ENCODE assay signal across 10 cellular contexts in the genomic region with DNA sequence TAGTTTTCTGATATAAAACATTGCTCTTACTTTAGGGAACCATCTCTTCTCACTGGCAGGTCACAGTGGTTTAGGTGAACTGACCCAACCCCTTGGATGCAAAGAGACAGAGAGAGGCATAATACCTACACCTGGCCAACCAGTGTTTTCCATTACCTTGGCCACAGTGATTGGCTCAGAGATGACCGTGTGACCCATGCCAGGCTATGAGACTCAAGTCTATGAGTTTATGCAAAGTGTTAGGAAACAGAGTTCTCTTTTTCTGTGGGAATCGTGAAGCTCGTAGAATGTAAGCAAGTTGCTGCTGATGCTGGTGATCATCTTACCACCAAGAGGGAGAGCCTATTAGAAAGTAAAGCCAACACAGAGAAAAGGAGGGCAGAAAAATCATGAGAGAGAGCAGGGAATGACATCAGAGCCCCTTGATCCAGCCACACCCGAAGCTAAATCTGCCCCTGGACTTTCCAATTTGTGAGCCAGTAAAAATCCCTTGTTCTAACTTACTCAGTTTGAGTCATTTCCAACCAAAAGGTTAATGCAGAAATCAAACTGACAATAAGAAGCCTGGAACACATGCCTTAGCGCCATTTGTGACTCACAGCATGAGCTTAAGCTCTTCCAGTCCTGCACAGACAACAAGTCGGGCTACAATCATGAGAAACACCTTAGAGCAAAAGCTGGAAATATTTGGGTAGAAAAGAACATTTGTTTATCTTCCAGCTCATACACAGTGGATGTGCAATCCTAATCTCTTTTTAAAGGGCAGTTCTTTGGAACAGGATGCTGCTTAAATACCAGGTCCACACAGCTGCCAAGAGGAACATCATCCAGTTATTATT.
DNase-seq lines count a peak whose midpoint lies in the region; ATAC-seq and TF ChIP-seq lines count a peak whose summit lies in the region.
"Had no signal": no experiment of that assay in that cellular context is flagged by ENCODE, and none has a peak within 500 bp of the region (broad histone marks: within the 10 kb centered on the region; RNA-seq: fewer than 3 reads in every experiment).

No MANE protein-coding gene starts in this region.

- H3K4me1 Mint-ChIP-seq in activated naive CD4-positive, alpha-beta T cell treated with anti-CD3 and anti-CD28 coated beads for 36 hours (ENCODE audit: low read depth), result peaks cover 8% of the 10 kb centered on the region
- H3K4me1 Mint-ChIP-seq in activated naive CD4-positive, alpha-beta T cell treated with anti-CD3 and anti-CD28 coated beads, Interleukin-2, amount 10 ng/mL, durations not matched to agents 7 days and 5 days, result no peaks in the 10 kb centered on the region
- H3K4me1 Mint-ChIP-seq in T-helper 17 cell (no peaks in the 10 kb centered on the region), Calu3 (ENCODE audit: low read depth, unreplicated experiment) (no peaks in the 10 kb centered on the region)

- ATAC-seq in right cardiac atrium (peak; percentile 56 to 93), T-helper 17 cell (no peak), left colon (no peak)
- ATAC-seq: WTC11 had no signal

- BruUV-seq in Calu3 (replicated peaks; lab: Mats Ljungman, UMichigan), result no TSS peak

- no peaks in the 10 kb centered on the region for H3K9me3 Mint-ChIP-seq in activated naive CD4-positive, alpha-beta T cell treated with anti-CD3 and anti-CD28 coated beads for 36 hours
- H3K9me3 Mint-ChIP-seq in activated naive CD4-positive, alpha-beta T cell treated with anti-CD3 and anti-CD28 coated beads, Interleukin-2, amount 10 ng/mL, durations not matched to agents 7 days and 5 days, result no peaks in the 10 kb centered on the region
- peaks cover 2% of the 10 kb centered on the region for H3K9me3 Mint-ChIP-seq in Calu3 (ENCODE audit: low read depth, unreplicated experiment)
- H3K9me3 Mint-ChIP-seq: WTC11 had no signal

- H3K4me3 ChIP-seq in astrocyte of the cerebellum (ENCODE audit: low read depth, low read length), result no peak overlapping the region
- H3K4me3 ChIP-seq in right cardiac atrium (ENCODE audit: low read length), result no peak overlapping the region
- H3K4me3 ChIP-seq in vagina, result no peak overlapping the region
- H3K4me3 ChIP-seq: BLaER1 treated with 17β-estradiol and CSF1 and Interleukin-3, amounts not matched to agents 10 nM and 100 nM had no signal

- intact Hi-C loops in activated naive CD4-positive, alpha-beta T cell treated with anti-CD3 and anti-CD28 coated beads for 36 hours (cut with micrococcal nuclease), result no loop called here
- intact Hi-C loops in right cardiac atrium (cut with DNase I), result no loop called here
- intact Hi-C loops in vagina (cut with DNase I), result no loop called here
- intact Hi-C loops in left colon (cut with DNase I, micrococcal nuclease), result no loop called here
- intact Hi-C loops in Calu3 (cut with micrococcal nuclease; ENCODE audit: unreplicated experiment), result no loop called here

- H3K9me3 ChIP-seq in right cardiac atrium (ENCODE audit: control insufficient read depth, low read length), result no peaks in the 10 kb centered on the region
- H3K9me3 ChIP-seq in vagina, result no peaks in the 10 kb centered on the region
- no peaks in the 10 kb centered on the region for H3K9me3 ChIP-seq in T-helper 17 cell (ENCODE audit: control insufficient read depth, low read length, poor library complexity, severe bottlenecking)
- H3K9me3 ChIP-seq: BLaER1 treated with 17β-estradiol and CSF1 and Interleukin-3, amounts not matched to agents 10 nM and 100 nM had no signal

- H3K27me3 Mint-ChIP-seq in activated naive CD4-positive, alpha-beta T cell treated with anti-CD3 and anti-CD28 coated beads for 36 hours (ENCODE audit: low read depth), result peaks cover 5% of the 10 kb centered on the region
- peaks cover 4% of the 10 kb centered on the region for H3K27me3 Mint-ChIP-seq in activated naive CD4-positive, alpha-beta T cell treated with anti-CD3 and anti-CD28 coated beads, Interleukin-2, amount 10 ng/mL, durations not matched to agents 7 days and 5 days
- H3K27me3 Mint-ChIP-seq in T-helper 17 cell, result peaks cover 21% of the 10 kb centered on the region
- peaks cover 32% of the 10 kb centered on the region for H3K27me3 Mint-ChIP-seq in Calu3 (ENCODE audit: unreplicated experiment)

- in situ Hi-C loops in astrocyte of the cerebellum (cut with HindIII; ENCODE audit: low sequenced_read_pairs), result no loop called here

- 65% methylated on average over 6 of the region's 6 CpGs for WGBS in right cardiac atrium

- H3K4me1 ChIP-seq in right cardiac atrium (ENCODE audit: control insufficient read depth, insufficient read depth, low read length) (peaks cover 2% of the 10 kb centered on the region), vagina (peaks cover 59% of the 10 kb centered on the region)

- H3K27ac Mint-ChIP-seq in activated naive CD4-positive, alpha-beta T cell treated with anti-CD3 and anti-CD28 coated beads for 36 hours, result peak overlapping the region; percentile 31
- no peak overlapping the region for H3K27ac Mint-ChIP-seq in activated naive CD4-positive, alpha-beta T cell treated with anti-CD3 and anti-CD28 coated beads, Interleukin-2, amount 10 ng/mL, durations not matched to agents 7 days and 5 days
- H3K27ac Mint-ChIP-seq in T-helper 17 cell, result no peak overlapping the region
- H3K27ac Mint-ChIP-seq in Calu3 (ENCODE audit: unreplicated experiment), result no peak overlapping the region
- H3K27ac Mint-ChIP-seq: WTC11 had no signal

- H3K4me3 Mint-ChIP-seq in activated naive CD4-positive, alpha-beta T cell treated with anti-CD3 and anti-CD28 coated beads for 36 hours, result no peak overlapping the region
- no peak overlapping the region for H3K4me3 Mint-ChIP-seq in activated naive CD4-positive, alpha-beta T cell treated with anti-CD3 and anti-CD28 coated beads, Interleukin-2, amount 10 ng/mL, durations not matched to agents 7 days and 5 days
- H3K4me3 Mint-ChIP-seq in T-helper 17 cell (no peak overlapping the region), Calu3 (ENCODE audit: low read depth, unreplicated experiment) (no peak overlapping the region)
- H3K4me3 Mint-ChIP-seq: WTC11 had no signal

- CTCF ChIA-PET in activated naive CD4-positive, alpha-beta T cell treated with anti-CD3 and anti-CD28 coated beads for 36 hours (lab: Charles Lee), result interaction anchor here (0.6 kb wide), 1 partner anchor 469 kb away, joined by 3 read pairs; no protein-coding TSS in a partner anchor
- CTCF ChIA-PET in activated naive CD4-positive, alpha-beta T cell treated with anti-CD3 and anti-CD28 coated beads, Interleukin-2, amount 10 ng/mL, durations not matched to agents 7 days and 5 days (lab: Charles Lee), result no interaction called here
- CTCF ChIA-PET in Calu3 (lab: Charles Lee), result no interaction called here

- H3K36me3 Mint-ChIP-seq in activated naive CD4-positive, alpha-beta T cell treated with anti-CD3 and anti-CD28 coated beads for 36 hours (ENCODE audit: low read depth), result no peaks in the 10 kb centered on the region
- H3K36me3 Mint-ChIP-seq in activated naive CD4-positive, alpha-beta T cell treated with anti-CD3 and anti-CD28 coated beads, Interleukin-2, amount 10 ng/mL, durations not matched to agents 7 days and 5 days, result no peaks in the 10 kb centered on the region
- H3K36me3 Mint-ChIP-seq in T-helper 17 cell (ENCODE audit: low read depth), result no peaks in the 10 kb centered on the region
- no peaks in the 10 kb centered on the region for H3K36me3 Mint-ChIP-seq in Calu3 (ENCODE audit: insufficient read depth, unreplicated experiment)
- H3K36me3 Mint-ChIP-seq: WTC11 had no signal

- H3K27me3 ChIP-seq in right cardiac atrium (ENCODE audit: control insufficient read depth, insufficient read depth), result no peaks in the 10 kb centered on the region
- no peaks in the 10 kb centered on the region for H3K27me3 ChIP-seq in vagina
- H3K27me3 ChIP-seq: BLaER1 treated with 17β-estradiol and CSF1 and Interleukin-3, amounts not matched to agents 10 nM and 100 nM had no signal

- no peak for TF ChIP-seq POLR2A in vagina (IDR thresholded peaks at IDR 0.05)

- H3K27ac ChIP-seq in right cardiac atrium (ENCODE audit: low read length) (peak overlapping the region; percentile 39), vagina (peak overlapping the region; percentile 76)
- H3K27ac ChIP-seq: BLaER1 treated with 17β-estradiol and CSF1 and Interleukin-3, amounts not matched to agents 10 nM and 100 nM had no signal

- H3K36me3 ChIP-seq in vagina, result no peaks in the 10 kb centered on the region
- H3K36me3 ChIP-seq: BLaER1 treated with 17β-estradiol and CSF1 and Interleukin-3, amounts not matched to agents 10 nM and 100 nM had no signal

- TF ChIP-seq CTCF in astrocyte of the cerebellum (IDR thresholded peaks at IDR 0.05; ENCODE audit: low read depth, low read length, missing control alignments) (no peak), vagina (IDR thresholded peaks at IDR 0.05) (no peak), Calu3 (IDR thresholded peaks at IDR 0.05; ENCODE audit: unreplicated experiment) (no peak)

- DNase-seq in activated naive CD4-positive, alpha-beta T cell treated with anti-CD3 and anti-CD28 coated beads for 36 hours, result peak; percentile 37
- no peak for DNase-seq in activated naive CD4-positive, alpha-beta T cell treated with anti-CD3 and anti-CD28 coated beads, Interleukin-2, amount 10 ng/mL, durations not matched to agents 7 days and 5 days
- DNase-seq in astrocyte of the cerebellum (ENCODE audit: low read depth) (peak; percentile 59), right cardiac atrium (peak in 2 of 3 donors; percentile 52 to 55), vagina (ENCODE audit: extremely low spot score in 2 of 2) (no peak), T-helper 17 cell (no peak), left colon (no peak), Calu3 (no peak)

Comparison
In these comparisons a context has a peak if more than half of its experiments do, and no peak if none do; other contexts are left out.
1. DNase-seq: peak in activated naive CD4-positive, alpha-beta T cell treated with anti-CD3 and anti-CD28 coated beads for 36 hours (single experiment), astrocyte of the cerebellum (single experiment) and right cardiac atrium (2 of 3); none in activated naive CD4-positive, alpha-beta T cell treated with anti-CD3 and anti-CD28 coated beads, Interleukin-2, amount 10 ng/mL, durations not matched to agents 7 days and 5 days (single experiment), vagina (0 of 2), T-helper 17 cell (0 of 3), left colon (0 of 2) and Calu3 (single experiment).
2. ATAC-seq: peak in right cardiac atrium (2 of 2); none in T-helper 17 cell (single experiment) and left colon (single experiment).